Comparison of ENCODE assay signal across 8 cellular contexts in the genomic region with DNA sequence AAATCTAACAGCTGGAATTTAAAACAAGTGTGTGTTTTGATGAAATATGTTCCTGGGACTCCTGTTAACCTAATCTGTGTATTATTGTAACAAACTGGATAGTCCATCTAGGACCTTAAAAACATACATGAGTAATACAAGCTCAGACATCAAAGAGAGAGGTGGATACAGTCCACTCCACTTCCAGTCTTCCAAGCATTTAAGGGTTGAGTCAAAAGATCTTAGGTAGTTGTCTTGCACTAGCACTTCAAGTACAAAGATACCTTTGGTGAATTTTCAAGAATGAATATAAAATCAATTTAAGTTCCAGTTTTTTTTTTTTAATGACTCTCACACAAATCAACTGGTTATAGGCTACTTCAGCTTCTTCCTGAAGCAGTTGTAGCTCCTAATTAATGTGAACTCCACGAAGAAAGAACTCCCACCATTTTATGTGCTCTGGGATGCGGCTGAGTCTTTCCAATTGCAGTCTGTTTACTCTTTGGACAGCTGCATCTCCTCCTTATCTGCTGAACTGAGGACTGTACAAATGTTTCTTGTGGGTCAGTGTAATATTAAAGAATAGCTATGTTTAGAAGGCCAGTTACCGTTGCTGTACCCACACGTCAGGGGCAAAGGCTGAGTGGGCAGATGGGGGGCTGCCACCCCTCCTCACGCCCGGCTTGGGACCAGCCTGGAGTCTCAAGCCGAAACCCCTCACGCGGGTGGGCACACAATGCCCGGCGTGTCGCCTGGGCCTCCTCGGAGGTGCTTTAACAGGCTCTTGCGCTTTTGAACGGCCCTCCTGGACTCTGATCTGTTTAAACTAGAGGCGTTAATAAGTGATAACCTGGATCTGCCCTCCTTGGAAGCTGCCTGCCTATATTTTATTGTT. TPM values are rescaled to one million over a fixed set of nuclear protein-coding genes. Genes with fewer than 3 reads are reported as not detected.
DNase-seq lines count a peak whose midpoint lies in the region; ATAC-seq and TF ChIP-seq lines count a peak whose summit lies in the region.

No MANE protein-coding gene starts in this region.

- H3K36me3 ChIP-seq in ectodermal cell (ENCODE audit: control insufficient read depth, insufficient read depth, low read length) (no peaks in the 10 kb centered on the region), skeletal muscle satellite cell (ENCODE audit: insufficient read depth, low read length) (no peaks in the 10 kb centered on the region), ascending aorta (no peaks in the 10 kb centered on the region)

- H3K4me3 ChIP-seq in ectodermal cell (ENCODE audit: insufficient read depth, low read depth, low read length) (peak overlapping the region; percentile 93), skeletal muscle satellite cell (ENCODE audit: low read length) (peak overlapping the region; percentile 80), ascending aorta (no peak overlapping the region)

- no peaks in the 10 kb centered on the region for H3K9me3 ChIP-seq in ectodermal cell (ENCODE audit: control insufficient read depth, low read length)
- no peaks in the 10 kb centered on the region for H3K9me3 ChIP-seq in skeletal muscle satellite cell (replicated peaks; ENCODE audit: low read length)
- no peaks in the 10 kb centered on the region for H3K9me3 ChIP-seq in ascending aorta

- H3K27me3 ChIP-seq in ectodermal cell (ENCODE audit: control insufficient read depth, insufficient read depth, low read length, poor library complexity, severe bottlenecking), result no peaks in the 10 kb centered on the region
- H3K27me3 ChIP-seq in skeletal muscle satellite cell (ENCODE audit: control insufficient read depth, insufficient read depth, low read length), result peaks cover 38% of the 10 kb centered on the region
- peaks cover 71% of the 10 kb centered on the region for H3K27me3 ChIP-seq in ascending aorta

- 2 to 4% methylated on average over 16 of the region's 16 CpGs for WGBS in ectodermal cell, 2 experiments

- intact Hi-C loops in ascending aorta (cut with DNase I) (loop anchor here (5.0 kb wide), 1 partner anchor 911 kb away; no protein-coding TSS in a partner anchor), left ventricle myocardium superior (cut with micrococcal nuclease) (no loop called here)

- CTCF ChIA-PET in activated CD4-positive, alpha-beta T cell treated with anti-CD3 and anti-CD28 coated beads, Interleukin-2, amount 10 ng/mL, durations not matched to agents 7 days and 5 days (lab: Charles Lee), result interaction anchor here (0.6 to 2.0 kb wide), 3 partner anchors 18 to 200 kb away, joined by 3 to 6 read pairs (median 3); no protein-coding TSS in a partner anchor

- H3K27me3 Mint-ChIP-seq in activated CD4-positive, alpha-beta T cell treated with anti-CD3 and anti-CD28 coated beads, Interleukin-2, amount 10 ng/mL, durations not matched to agents 7 days and 5 days, result peaks cover 68% of the 10 kb centered on the region

- POLR2A ChIA-PET in activated CD4-positive, alpha-beta T cell treated with anti-CD3 and anti-CD28 coated beads, Interleukin-2, amount 10 ng/mL, durations not matched to agents 7 days and 5 days (lab: Charles Lee), result no interaction called here

- H3K27ac Mint-ChIP-seq in activated CD4-positive, alpha-beta T cell treated with anti-CD3 and anti-CD28 coated beads, Interleukin-2, amount 10 ng/mL, durations not matched to agents 7 days and 5 days, result peak overlapping the region; percentile 60

- H3K27ac ChIP-seq in ectodermal cell (ENCODE audit: insufficient read depth, low read depth, low read length, poor library complexity, severe bottlenecking), result peak overlapping the region; percentile 96
- H3K27ac ChIP-seq in ascending aorta, result no peak overlapping the region

- no peak for TF ChIP-seq CTCF in ascending aorta (IDR thresholded peaks at IDR 0.05)

- H3K4me2 ChIP-seq in skeletal muscle satellite cell (ENCODE audit: low read length), result peak overlapping the region; percentile 98

- no peak for DNase-seq in activated CD4-positive, alpha-beta T cell treated with anti-CD3 and anti-CD28 coated beads, Interleukin-2, amount 10 ng/mL, durations not matched to agents 7 days and 5 days
- no peak for DNase-seq in activated CD4-positive, alpha-beta T cell treated with anti-CD3 and anti-CD28 coated beads for 1 hour
- peak; percentile 2 for DNase-seq in NCI-H774 (lab: John Stamatoyannopoulos, UW)
- DNase-seq in ascending aorta (ENCODE audit: low spot score in 2 of 2), result no peak
- DNase-seq in NK-92 (lab: John Stamatoyannopoulos, UW; ENCODE audit: unreplicated experiment), result no peak
- no peak for DNase-seq in left ventricle myocardium superior

- peak overlapping the region; percentile 74 for H3K4me3 Mint-ChIP-seq in activated CD4-positive, alpha-beta T cell treated with anti-CD3 and anti-CD28 coated beads, Interleukin-2, amount 10 ng/mL, durations not matched to agents 7 days and 5 days

- peaks cover 5% of the 10 kb centered on the region for H3K36me3 Mint-ChIP-seq in activated CD4-positive, alpha-beta T cell treated with anti-CD3 and anti-CD28 coated beads, Interleukin-2, amount 10 ng/mL, durations not matched to agents 7 days and 5 days (ENCODE audit: low read depth)

- H3K9me3 Mint-ChIP-seq in activated CD4-positive, alpha-beta T cell treated with anti-CD3 and anti-CD28 coated beads, Interleukin-2, amount 10 ng/mL, durations not matched to agents 7 days and 5 days, result no peaks in the 10 kb centered on the region

- H3K4me1 Mint-ChIP-seq in activated CD4-positive, alpha-beta T cell treated with anti-CD3 and anti-CD28 coated beads, Interleukin-2, amount 10 ng/mL, durations not matched to agents 7 days and 5 days, result peaks cover 36% of the 10 kb centered on the region

- no peak for ATAC-seq in left ventricle myocardium superior

- H3K4me1 ChIP-seq in ectodermal cell (ENCODE audit: control insufficient read depth, insufficient read depth, low read length) (no peaks in the 10 kb centered on the region), skeletal muscle satellite cell (ENCODE audit: control insufficient read depth, insufficient read depth, low read length) (peaks cover 21% of the 10 kb centered on the region), ascending aorta (peaks cover 8 to 29% of the 10 kb centered on the region in 2 donors)

- peak overlapping the region; percentile 81 for H3K9ac ChIP-seq in skeletal muscle satellite cell (ENCODE audit: low read depth, low read length)

RNA-seq across cellular contexts. Expression of a gene that starts 2.9 kb away (rescaled TPM):
- 1 to 10 TPM in 1 of 2 experiments, under 1 TPM in 1; 0.50 to 1.2 TPM for total RNA-seq in activated CD4-positive, alpha-beta T cell treated with anti-CD3 and anti-CD28 coated beads, Interleukin-2, amount 10 ng/mL, durations not matched to agents 7 days and 5 days
- polyA plus RNA-seq in ectodermal cell (2013, experiment 1 of 4), result 141 TPM
- polyA plus RNA-seq in ectodermal cell (2013, experiment 2 of 4), result 166 TPM
- polyA plus RNA-seq in ectodermal cell (2013, experiment 3 of 4), result 118 TPM
- polyA plus RNA-seq in ectodermal cell (2013, experiment 4 of 4), result 129 TPM
- 33.2 and 58.8 TPM in 2 replicates for total RNA-seq in skeletal muscle satellite cell (2012; rRNA removed)
- total RNA-seq in ascending aorta (not detected), left ventricle myocardium superior (not detected)

RNA-seq across cellular contexts. Expression of a gene that starts 58.6 kb away (rescaled TPM):
- total RNA-seq in activated CD4-positive, alpha-beta T cell treated with anti-CD3 and anti-CD28 coated beads, Interleukin-2, amount 10 ng/mL, durations not matched to agents 7 days and 5 days, result 100 to 1,000 TPM; 109 to 143 TPM
- polyA plus RNA-seq in ectodermal cell (2013, experiment 1 of 4), result 175 TPM
- 162 TPM for polyA plus RNA-seq in ectodermal cell (2013, experiment 2 of 4)
- polyA plus RNA-seq in ectodermal cell (2013, experiment 3 of 4), result 126 TPM
- polyA plus RNA-seq in ectodermal cell (2013, experiment 4 of 4), result 140 TPM
- 22.1 and 39.5 TPM in 2 replicates for total RNA-seq in skeletal muscle satellite cell (2012; rRNA removed)
- 14.4 TPM for total RNA-seq in ascending aorta
- total RNA-seq in left ventricle myocardium superior, result 29.5 TPM

Comparison
In these comparisons a context has a peak if more than half of its experiments do, and no peak if none do; other contexts are left out.
1. H3K4me3 ChIP-seq: peak in ectodermal cell (single experiment) and skeletal muscle satellite cell (single experiment); none in ascending aorta (0 of 2).